In the genomic region with DNA sequence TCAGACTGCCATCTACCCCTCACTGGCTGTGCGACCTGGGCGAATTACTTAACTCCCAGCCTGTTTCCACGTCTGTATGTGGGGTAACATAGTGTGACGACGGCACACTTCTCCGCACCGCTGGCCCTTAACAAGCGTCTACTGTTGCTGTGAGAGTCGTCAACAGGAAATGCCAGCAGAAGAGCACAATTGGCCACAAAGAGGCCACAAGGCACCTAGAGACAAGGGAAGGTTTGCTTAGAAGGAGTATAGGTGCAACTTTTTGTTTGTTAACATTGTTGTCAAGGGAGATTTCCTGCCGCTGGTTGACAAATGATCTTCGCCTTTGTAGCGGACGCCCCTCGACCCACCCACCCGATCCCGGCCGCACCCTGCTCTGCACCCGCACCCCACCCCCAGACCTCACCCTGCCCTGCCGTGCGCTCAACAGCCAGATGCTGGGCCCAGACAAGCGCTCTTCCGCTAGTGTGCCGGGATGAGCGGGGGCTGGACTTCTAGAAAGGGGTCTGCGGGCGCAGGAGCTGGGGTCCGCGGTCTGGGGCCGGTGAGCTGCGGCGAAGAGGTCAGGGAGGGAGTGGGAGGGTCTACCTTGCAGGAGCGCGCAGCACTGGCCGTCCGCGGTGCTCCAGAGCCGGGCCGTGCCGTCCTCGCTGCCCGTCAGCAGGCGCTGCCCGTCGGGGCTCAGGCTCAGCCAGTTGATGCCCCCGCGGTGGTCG, we compare ENCODE assay signal across 8 cellular contexts. TPM values are rescaled to one million over a fixed set of nuclear protein-coding genes. Genes with fewer than 3 reads are reported as not detected.
A peak's percentile ranks its signal among the peaks of the same experiment; 100 is the strongest.
DNase-seq lines count a peak whose midpoint lies in the region; ATAC-seq lines count a peak whose summit lies in the region.

No MANE protein-coding gene starts in this region.

- no peaks in the 10 kb centered on the region for H3K36me3 Mint-ChIP-seq in activated CD8-positive, alpha-beta memory T cell treated with anti-CD3 and anti-CD28 coated beads, Interleukin-2, amount 10 ng/mL, durations not matched to agents 7 days and 5 days
- H3K36me3 Mint-ChIP-seq in natural killer cell treated with Interleukin-12 subunit alpha and Interleukin-12 subunit beta and Interleukin-15 and Interleukin-18, amount 100 ng/mL, for 72 hours = no peaks in the 10 kb centered on the region

- peak overlapping the region; percentile 54 for H3K27ac Mint-ChIP-seq in activated CD8-positive, alpha-beta memory T cell treated with anti-CD3 and anti-CD28 coated beads, Interleukin-2, amount 10 ng/mL, durations not matched to agents 7 days and 5 days
- no peak overlapping the region for H3K27ac Mint-ChIP-seq in natural killer cell treated with Interleukin-12 subunit alpha and Interleukin-12 subunit beta and Interleukin-15 and Interleukin-18, amount 100 ng/mL, for 72 hours

- peak; percentile 80 for ATAC-seq in activated CD8-positive, alpha-beta memory T cell treated with anti-CD3 and anti-CD28 coated beads, Interleukin-2, amount 10 ng/mL, durations not matched to agents 7 days and 5 days
- peak; percentile 41 to 66 for ATAC-seq in natural killer cell treated with Interleukin-12 subunit alpha and Interleukin-12 subunit beta and Interleukin-15 and Interleukin-18, amount 100 ng/mL, for 72 hours
- no peak for ATAC-seq in HG03095 (IDR thresholded peaks at IDR 0.05; ENCODE audit: unreplicated experiment)
- no peak for ATAC-seq in HG03520 (IDR thresholded peaks at IDR 0.05; ENCODE audit: unreplicated experiment)

- no peaks in the 10 kb centered on the region for H3K9me3 Mint-ChIP-seq in activated CD8-positive, alpha-beta memory T cell treated with anti-CD3 and anti-CD28 coated beads, Interleukin-2, amount 10 ng/mL, durations not matched to agents 7 days and 5 days (ENCODE audit: low read depth)
- H3K9me3 Mint-ChIP-seq in natural killer cell treated with Interleukin-12 subunit alpha and Interleukin-12 subunit beta and Interleukin-15 and Interleukin-18, amount 100 ng/mL, for 72 hours = no peaks in the 10 kb centered on the region

- CTCF ChIA-PET in activated CD8-positive, alpha-beta memory T cell treated with anti-CD3 and anti-CD28 coated beads, Interleukin-2, amount 10 ng/mL, durations not matched to agents 7 days and 5 days (lab: Charles Lee) = interaction anchor here (0.7 to 1.7 kb wide), 2 partner anchors 39 to 58 kb away, joined by 3 read pairs; no protein-coding TSS in a partner anchor

- H3K4me1 Mint-ChIP-seq in activated CD8-positive, alpha-beta memory T cell treated with anti-CD3 and anti-CD28 coated beads, Interleukin-2, amount 10 ng/mL, durations not matched to agents 7 days and 5 days = peaks cover 16% of the 10 kb centered on the region
- peaks cover 5 to 6% of the 10 kb centered on the region in 2 donors for H3K4me1 Mint-ChIP-seq in natural killer cell treated with Interleukin-12 subunit alpha and Interleukin-12 subunit beta and Interleukin-15 and Interleukin-18, amount 100 ng/mL, for 72 hours (ENCODE audit: low read depth in 2 of 2)

- H3K27me3 Mint-ChIP-seq in activated CD8-positive, alpha-beta memory T cell treated with anti-CD3 and anti-CD28 coated beads, Interleukin-2, amount 10 ng/mL, durations not matched to agents 7 days and 5 days = peaks cover 48% of the 10 kb centered on the region
- peaks cover 26 to 38% of the 10 kb centered on the region in 2 donors for H3K27me3 Mint-ChIP-seq in natural killer cell treated with Interleukin-12 subunit alpha and Interleukin-12 subunit beta and Interleukin-15 and Interleukin-18, amount 100 ng/mL, for 72 hours

- DNase-seq in activated CD8-positive, alpha-beta memory T cell treated with anti-CD3 and anti-CD28 coated beads, Interleukin-2, amount 10 ng/mL, durations not matched to agents 7 days and 5 days = peak; percentile 74
- no peak for DNase-seq in activated CD8-positive, alpha-beta memory T cell treated with anti-CD3 and anti-CD28 coated beads for 24 hours
- peak; percentile 54 to 78 (median 70) for DNase-seq in T-helper 1 cell
- peak; percentile 69 for DNase-seq in ecto neural progenitor cell (ENCODE audit: low spot score)
- DNase-seq in natural killer cell treated with Interleukin-12 subunit alpha and Interleukin-12 subunit beta and Interleukin-15 and Interleukin-18, amount 100 ng/mL, for 72 hours (ENCODE audit: low spot score) = peak; percentile 60
- no peak for DNase-seq in hepatic stellate cell (ENCODE audit: low spot score)

- H3K4me3 Mint-ChIP-seq in activated CD8-positive, alpha-beta memory T cell treated with anti-CD3 and anti-CD28 coated beads, Interleukin-2, amount 10 ng/mL, durations not matched to agents 7 days and 5 days = peak overlapping the region; percentile 45
- peak overlapping the region; percentile 64 for H3K4me3 Mint-ChIP-seq in natural killer cell treated with Interleukin-12 subunit alpha and Interleukin-12 subunit beta and Interleukin-15 and Interleukin-18, amount 100 ng/mL, for 72 hours

RNA-seq across cellular contexts. Expression of gene WDR86, which starts 0.8 kb away (rescaled TPM):
- under 1 TPM in 1 of 2 experiments, not detected in 1; 0.29 TPM for total RNA-seq in activated CD8-positive, alpha-beta memory T cell treated with anti-CD3 and anti-CD28 coated beads, Interleukin-2, amount 10 ng/mL, durations not matched to agents 7 days and 5 days
- not detected for total RNA-seq in natural killer cell treated with Interleukin-12 subunit alpha and Interleukin-12 subunit beta and Interleukin-15 and Interleukin-18, amount 100 ng/mL, for 72 hours

RNA-seq across cellular contexts. Expression of gene CRYGN, which starts 30.9 kb away (rescaled TPM):
- total RNA-seq in activated CD8-positive, alpha-beta memory T cell treated with anti-CD3 and anti-CD28 coated beads, Interleukin-2, amount 10 ng/mL, durations not matched to agents 7 days and 5 days = not detected
- total RNA-seq in natural killer cell treated with Interleukin-12 subunit alpha and Interleukin-12 subunit beta and Interleukin-15 and Interleukin-18, amount 100 ng/mL, for 72 hours = not detected

Comparison
In these comparisons a context has a peak if more than half of its experiments do, and no peak if none do; other contexts are left out.
1. DNase-seq: peak in activated CD8-positive, alpha-beta memory T cell treated with anti-CD3 and anti-CD28 coated beads, Interleukin-2, amount 10 ng/mL, durations not matched to agents 7 days and 5 days (single experiment), T-helper 1 cell (5 of 5), ecto neural progenitor cell (single experiment) and natural killer cell treated with Interleukin-12 subunit alpha and Interleukin-12 subunit beta and Interleukin-15 and Interleukin-18, amount 100 ng/mL, for 72 hours (single experiment); none in activated CD8-positive, alpha-beta memory T cell treated with anti-CD3 and anti-CD28 coated beads for 24 hours (single experiment) and hepatic stellate cell (single experiment).
2. ATAC-seq: peak in activated CD8-positive, alpha-beta memory T cell treated with anti-CD3 and anti-CD28 coated beads, Interleukin-2, amount 10 ng/mL, durations not matched to agents 7 days and 5 days (single experiment) and natural killer cell treated with Interleukin-12 subunit alpha and Interleukin-12 subunit beta and Interleukin-15 and Interleukin-18, amount 100 ng/mL, for 72 hours (2 of 2); none in HG03095 (single experiment) and HG03520 (single experiment).